ENCODE assay signal across 8 cellular contexts in genomic region chr7:138440460-138440859, GRCh38.
"Had no signal": no experiment of that assay in that cellular context is flagged by ENCODE, and none has a peak within 500 bp of the region (broad histone marks: within the 10 kb centered on the region; RNA-seq: fewer than 3 reads in every experiment).

No MANE protein-coding gene starts in this region.

- H3K4me3 ChIP-seq: GM12878 had no signal

- FAIRE-seq: G401.6, GM12878, GM12891, GM12892, GM18507, GM19239 had no signal

- DNase-seq: GDM1, GF-D8 had no signal

- ATAC-seq: GM12878 had no signal
